ENCODE assay signal across 1 cellular context in the genomic region with DNA sequence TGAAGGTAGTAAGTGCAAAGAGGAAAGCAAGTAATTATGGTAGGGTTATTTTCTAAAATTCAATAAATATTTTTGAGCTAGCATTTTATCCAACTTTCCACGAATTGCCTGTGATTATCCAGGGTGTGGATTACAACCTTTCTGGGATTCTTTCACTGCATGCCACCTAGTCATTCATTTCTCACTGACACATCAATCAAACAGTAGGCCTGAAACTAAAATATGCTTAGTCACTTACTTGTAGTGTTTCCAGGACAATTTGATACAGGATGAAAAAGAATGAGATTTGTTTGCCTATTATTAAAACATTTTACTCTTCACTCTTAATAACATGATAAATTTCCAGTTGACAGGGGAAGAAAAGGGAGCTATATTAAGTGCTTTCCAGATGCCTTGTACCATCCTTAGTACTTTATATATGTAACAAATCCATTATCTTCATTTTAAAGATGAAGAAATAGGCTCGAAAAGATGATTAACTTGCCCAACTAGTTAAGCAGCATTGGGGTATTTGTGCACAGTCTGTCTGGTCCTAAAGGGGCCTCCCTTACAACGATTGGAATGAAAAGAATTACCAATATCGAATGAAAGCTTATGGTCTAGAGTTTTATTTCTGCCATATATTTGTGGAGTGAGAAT.
TF ChIP-seq lines count a peak whose summit lies in the region.

No MANE protein-coding gene starts in this region.

TF ChIP-seq in neural cell, 6 proteins besides CTCF, POLR2A, EP300 and RAD21:
- no peak for TF ChIP-seq MXI1 (conservative IDR thresholded peaks at IDR 0.05; ENCODE audit: poor library complexity, severe bottlenecking)
- peak; percentile 34 for TF ChIP-seq POLR2AphosphoS5 (IDR thresholded peaks at IDR 0.05)
